In the genomic region with DNA sequence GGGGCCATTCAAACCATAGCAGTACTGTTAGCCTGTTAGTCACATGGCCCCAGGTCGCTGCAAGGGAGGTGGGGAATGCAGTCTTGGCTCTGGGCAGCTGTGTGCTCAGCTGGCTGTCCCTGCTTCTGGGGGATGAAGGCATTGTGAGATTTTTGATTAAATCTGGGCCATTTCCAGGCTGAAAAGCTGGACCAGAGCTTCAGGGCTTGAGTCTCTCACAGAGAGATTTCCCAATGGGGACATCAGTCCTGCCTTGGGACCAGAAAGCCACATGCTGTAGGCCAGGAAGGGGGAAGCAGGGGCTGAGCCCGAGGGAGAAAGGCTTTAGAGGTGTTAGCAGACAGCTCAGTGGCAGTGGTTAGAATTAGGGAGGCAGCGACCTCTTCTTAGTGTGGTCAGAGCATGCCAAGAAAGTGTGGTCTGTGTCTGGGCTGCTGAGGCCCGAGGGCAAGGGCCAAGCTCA, we compare ENCODE assay signal across 17 cellular contexts. TPM values are rescaled to one million over a fixed set of nuclear protein-coding genes. Genes with fewer than 3 reads are reported as not detected.
A peak's percentile ranks its signal among the peaks of the same experiment; 100 is the strongest.
DNase-seq lines count a peak whose midpoint lies in the region; ATAC-seq and TF ChIP-seq lines count a peak whose summit lies in the region.
"Had no signal": no experiment of that assay in that cellular context is flagged by ENCODE, and none has a peak within 500 bp of the region (broad histone marks: within the 10 kb centered on the region; RNA-seq: fewer than 3 reads in every experiment).

No MANE protein-coding gene starts in this region.

- no peaks in the 10 kb centered on the region for H3K9me3 Mint-ChIP-seq in brain
- H3K9me3 Mint-ChIP-seq: activated naive CD4-positive, alpha-beta T cell treated with anti-CD3 and anti-CD28 coated beads for 36 hours had no signal

- no peak overlapping the region for H2AFZ ChIP-seq in osteoblast (ENCODE audit: low read length)
- H2AFZ ChIP-seq: parathyroid adenoma had no signal

- H3K27ac ChIP-seq in lower lobe of right lung (peak overlapping the region; percentile 31), osteoblast (ENCODE audit: low read depth, low read length) (no peak overlapping the region)
- H3K27ac ChIP-seq: cardiac muscle cell, parathyroid adenoma, tibial nerve had no signal

- no peaks in the 10 kb centered on the region for H3K79me2 ChIP-seq in osteoblast (ENCODE audit: insufficient read depth, low read length)
- H3K79me2 ChIP-seq: parathyroid adenoma had no signal

- H3K9me3 ChIP-seq in MG63: no peaks in the 10 kb centered on the region
- no peaks in the 10 kb centered on the region for H3K9me3 ChIP-seq in lower lobe of right lung
- H3K9me3 ChIP-seq in osteoblast (ENCODE audit: low read depth, low read length): no peaks in the 10 kb centered on the region
- H3K9me3 ChIP-seq: tibial nerve had no signal

- intact Hi-C loops in lower lobe of right lung (cut with DNase I): no loop called here

- TF ChIP-seq CTCF in brain (conservative IDR thresholded peaks at IDR 0.05) (no peak), lower lobe of right lung (IDR thresholded peaks at IDR 0.05) (no peak), osteoblast (IDR thresholded peaks at IDR 0.05; ENCODE audit: extremely low read depth, low read depth, low read length) (no peak)

- peaks cover 76% of the 10 kb centered on the region for H3K4me1 Mint-ChIP-seq in brain

- peaks cover 75% of the 10 kb centered on the region for H3K4me1 ChIP-seq in lower lobe of right lung
- H3K4me1 ChIP-seq in osteoblast (ENCODE audit: insufficient read depth, low read length): no peaks in the 10 kb centered on the region
- H3K4me1 ChIP-seq: parathyroid adenoma had no signal

- H3K4me3 Mint-ChIP-seq in brain: peak overlapping the region in 1 of 5 experiments; percentile 8
- H3K4me3 Mint-ChIP-seq: activated naive CD4-positive, alpha-beta T cell treated with anti-CD3 and anti-CD28 coated beads for 36 hours had no signal

- peak overlapping the region; percentile 66 to 95 (median 86) for H3K27ac Mint-ChIP-seq in brain
- H3K27ac Mint-ChIP-seq: activated naive CD4-positive, alpha-beta T cell treated with anti-CD3 and anti-CD28 coated beads for 36 hours had no signal

- H3K36me3 ChIP-seq in MG63 (no peaks in the 10 kb centered on the region), lower lobe of right lung (no peaks in the 10 kb centered on the region), osteoblast (ENCODE audit: insufficient read depth, low read length) (no peaks in the 10 kb centered on the region)
- H3K36me3 ChIP-seq: cardiac muscle cell, tibial nerve had no signal

- H3K27me3 ChIP-seq in MG63 (no peaks in the 10 kb centered on the region), lower lobe of right lung (ENCODE audit: low read depth) (no peaks in the 10 kb centered on the region), osteoblast (ENCODE audit: insufficient read depth, low read length) (peaks cover 4% of the 10 kb centered on the region)
- H3K27me3 ChIP-seq: cardiac muscle cell, tibial nerve had no signal

- ATAC-seq in lower lobe of right lung (no peak), HG03460 (IDR thresholded peaks at IDR 0.05; ENCODE audit: unreplicated experiment) (no peak)
- ATAC-seq: HepG2 had no signal

- H4K20me1 ChIP-seq in osteoblast (ENCODE audit: insufficient read depth, low read length): no peaks in the 10 kb centered on the region

- peaks cover 3% of the 10 kb centered on the region for H3K27me3 Mint-ChIP-seq in brain

- no peak overlapping the region for H3K4me2 ChIP-seq in osteoblast (ENCODE audit: insufficient read depth, low read length)

- no peak overlapping the region for H3K4me3 ChIP-seq in MG63
- H3K4me3 ChIP-seq in lower lobe of right lung: no peak overlapping the region
- no peak overlapping the region for H3K4me3 ChIP-seq in osteoblast (ENCODE audit: insufficient read depth, low read length)
- H3K4me3 ChIP-seq: cardiac muscle cell, tibial nerve had no signal

- peak; percentile 60 for DNase-seq in Ammon's horn (ENCODE audit: low spot score)
- peak; percentile 38 for DNase-seq in MG63
- no peak for DNase-seq in lower lobe of right lung
- no peak for DNase-seq in dedifferentiated amniotic fluid mesenchymal stem cell (ENCODE audit: extremely low spot score)
- DNase-seq in osteoblast (ENCODE audit: insufficient read length, low spot score, missing footprints): no peak
- no peak for DNase-seq in germinal center (ENCODE audit: low spot score)
- DNase-seq: activated naive CD4-positive, alpha-beta T cell treated with anti-CD3 and anti-CD28 coated beads for 36 hours; mesenchymal stem cell; NCI-H146; NCI-H526; SHP77 treated with DMSO at 0.1 percent for 48 hours had no signal

- H3K36me3 Mint-ChIP-seq in brain: no peaks in the 10 kb centered on the region

RNA-seq across cellular contexts. Expression of gene PALD1, which starts 33.6 kb away (rescaled TPM):
- 5.3 and 7.8 TPM in 2 replicates for total RNA-seq in MG63 (2014; rRNA removed; shearing (Covaris generic); ENCODE audit: low replicate concordance)
- polyA plus RNA-seq in brain (ENCODE audit: insufficient read depth, low read depth, low replicate concordance): 6.4 TPM
- total RNA-seq in lower lobe of right lung (16.0 TPM), osteoblast (under 0.01 and 0.29 TPM in 2 replicates)

Comparison
In these comparisons a context has a peak if more than half of its experiments do, and no peak if none do; other contexts are left out.
1. DNase-seq: peak in Ammon's horn (single experiment) and MG63 (single experiment); none in lower lobe of right lung (single experiment), dedifferentiated amniotic fluid mesenchymal stem cell (single experiment), osteoblast (single experiment) and germinal center (single experiment).